Comparison of ENCODE assay signal across 29 cellular contexts in genomic region chr4:151559595-151559994, GRCh38.
"Had no signal": no experiment of that assay in that cellular context is flagged by ENCODE, and none has a peak within 500 bp of the region (broad histone marks: within the 10 kb centered on the region; RNA-seq: fewer than 3 reads in every experiment).

No MANE protein-coding gene starts in this region.

- H3K4me1 Mint-ChIP-seq: stimulated activated effector memory CD8-positive, alpha-beta T cell treated with anti-CD3 and anti-CD28 coated beads, Interleukin-12 subunit alpha, Interleukin-12 subunit beta, amount 100 ng/mL, for 72 hours; stimulated activated memory B cell treated with anti-CD40 and anti-IgM and Interleukin-4, amounts not matched to agents 10 μg/mL and 1 μg/mL and 100 μg/mL, for 72 hours; stimulated activated naive B cell treated with anti-CD40 and anti-IgM and Interleukin-4, amounts not matched to agents 10 μg/mL and 1 μg/mL and 100 μg/mL, for 72 hours had no signal

- H3K36me3 ChIP-seq: stomach, suprapubic skin, thoracic aorta, thyroid gland, tibial artery, tibial nerve, transverse colon, upper lobe of left lung, upper lobe of right lung, uterus, vagina had no signal

- H3K4me1 ChIP-seq: testis, tibial artery, upper lobe of left lung, upper lobe of right lung, uterus, vagina had no signal

- H3K36me3 Mint-ChIP-seq: stimulated activated effector memory CD8-positive, alpha-beta T cell treated with anti-CD3 and anti-CD28 coated beads, Interleukin-12 subunit alpha, Interleukin-12 subunit beta, amount 100 ng/mL, for 72 hours; stimulated activated memory B cell treated with anti-CD40 and anti-IgM and Interleukin-4, amounts not matched to agents 10 μg/mL and 1 μg/mL and 100 μg/mL, for 72 hours; stimulated activated naive B cell treated with anti-CD40 and anti-IgM and Interleukin-4, amounts not matched to agents 10 μg/mL and 1 μg/mL and 100 μg/mL, for 72 hours; type B pancreatic cell had no signal

- FAIRE-seq: urothelium cell line had no signal

- H3K27me3 ChIP-seq: stomach, suprapubic skin, testis, thyroid gland, tibial artery, tibial nerve, transverse colon, upper lobe of left lung, upper lobe of right lung, uterus, vagina had no signal

- H3K9me3 ChIP-seq: stomach, suprapubic skin, testis, thoracic aorta, thyroid gland, tibial artery, tibial nerve, transverse colon, upper lobe of left lung, upper lobe of right lung, uterus, vagina had no signal

- H3K27ac Mint-ChIP-seq: stimulated activated effector memory CD8-positive, alpha-beta T cell treated with anti-CD3 and anti-CD28 coated beads, Interleukin-12 subunit alpha, Interleukin-12 subunit beta, amount 100 ng/mL, for 72 hours; stimulated activated memory B cell treated with anti-CD40 and anti-IgM and Interleukin-4, amounts not matched to agents 10 μg/mL and 1 μg/mL and 100 μg/mL, for 72 hours; stimulated activated naive B cell treated with anti-CD40 and anti-IgM and Interleukin-4, amounts not matched to agents 10 μg/mL and 1 μg/mL and 100 μg/mL, for 72 hours; stimulated activated naive CD8-positive, alpha-beta T cell treated with anti-CD3 and anti-CD28 coated beads, Interleukin-15, amount 100 ng/mL, for 72 hours; stimulated activated naive CD8-positive, alpha-beta T cell treated with anti-CD3 and anti-CD28 coated beads, Interleukin-15, Interleukin-2, amounts not matched to agents 100 ng/mL and 50 ng/mL, for 24 hours; type B pancreatic cell had no signal

- H3K27me3 Mint-ChIP-seq: stimulated activated memory B cell treated with anti-CD40 and anti-IgM and Interleukin-4, amounts not matched to agents 10 μg/mL and 1 μg/mL and 100 μg/mL, for 72 hours; type B pancreatic cell had no signal

- DNase-seq: stimulated activated CD4-positive, alpha-beta T cell treated with anti-CD3 and anti-CD28 coated beads, Interleukin-2, amount 100 ng/mL, for 48 hours; stimulated activated CD4-positive, alpha-beta T cell treated with anti-CD3 and anti-CD28 coated beads, Interleukin-4, amount 100 ng/mL, for 1 hour; stimulated activated CD4-positive, alpha-beta T cell treated with anti-CD3 and anti-CD28 coated beads, Interleukin-4, amount 100 ng/mL, for 24 hours; stimulated activated CD4-positive, alpha-beta T cell treated with anti-CD3 and anti-CD28 coated beads, Interleukin-4, amount 100 ng/mL, for 4 hours; stimulated activated CD8-positive, alpha-beta memory T cell treated with anti-CD3 and anti-CD28 coated beads, Interleukin-4, amount 100 ng/mL, for 48 hours; stimulated activated naive B cell treated with anti-CD40 and anti-IgM and Interleukin-4, amounts not matched to agents 10 μg/mL and 1 μg/mL and 100 μg/mL, for 72 hours; stimulated activated naive CD4-positive, alpha-beta T cell; stimulated activated naive CD4-positive, alpha-beta T cell treated with Interleukin-2 at 50 U/mL for 16 hours; stimulated activated naive CD8-positive, alpha-beta T cell treated with anti-CD3 and anti-CD28 coated beads, Interleukin-15, amount 100 ng/mL, for 72 hours; stimulated activated naive CD8-positive, alpha-beta T cell treated with anti-CD3 and anti-CD28 coated beads, Interleukin-15, Interleukin-2, amounts not matched to agents 100 U/mL and 50 U/mL, for 24 hours; stomach; substantia nigra; testis; thyroid gland; tibial artery; transverse colon; trophoblast cell; upper lobe of left lung; upper lobe of right lung; uterus had no signal

- H3K27ac ChIP-seq: stomach, suprapubic skin, testis, thoracic aorta, thyroid gland, tibial artery, tibial nerve, transverse colon, upper lobe of left lung, upper lobe of right lung, uterus, vagina had no signal

- H3K9me3 Mint-ChIP-seq: stimulated activated effector memory CD8-positive, alpha-beta T cell treated with anti-CD3 and anti-CD28 coated beads, Interleukin-12 subunit alpha, Interleukin-12 subunit beta, amount 100 ng/mL, for 72 hours; stimulated activated memory B cell treated with anti-CD40 and anti-IgM and Interleukin-4, amounts not matched to agents 10 μg/mL and 1 μg/mL and 100 μg/mL, for 72 hours; stimulated activated naive B cell treated with anti-CD40 and anti-IgM and Interleukin-4, amounts not matched to agents 10 μg/mL and 1 μg/mL and 100 μg/mL, for 72 hours; stimulated activated naive CD8-positive, alpha-beta T cell treated with anti-CD3 and anti-CD28 coated beads, Interleukin-15, amount 100 ng/mL, for 72 hours; stimulated activated naive CD8-positive, alpha-beta T cell treated with anti-CD3 and anti-CD28 coated beads, Interleukin-15, Interleukin-2, amounts not matched to agents 100 ng/mL and 50 ng/mL, for 24 hours; type B pancreatic cell had no signal

- ATAC-seq: stimulated activated effector memory CD8-positive, alpha-beta T cell treated with anti-CD3 and anti-CD28 coated beads, Interleukin-12 subunit alpha, Interleukin-12 subunit beta, amount 100 ng/mL, for 72 hours; stimulated activated memory B cell treated with anti-CD40 and anti-IgM and Interleukin-4, amounts not matched to agents 10 μg/mL and 1 μg/mL and 100 μg/mL, for 72 hours; stimulated activated naive B cell treated with anti-CD40 and anti-IgM and Interleukin-4, amounts not matched to agents 10 μg/mL and 1 μg/mL and 100 μg/mL, for 72 hours; stimulated activated naive CD8-positive, alpha-beta T cell treated with anti-CD3 and anti-CD28 coated beads, Interleukin-15, amount 100 ng/mL, for 72 hours; stimulated activated naive CD8-positive, alpha-beta T cell treated with anti-CD3 and anti-CD28 coated beads, Interleukin-15, Interleukin-2, amounts not matched to agents 100 U/mL and 50 U/mL, for 24 hours; upper lobe of right lung had no signal

- H3K4me3 Mint-ChIP-seq: stimulated activated effector memory CD8-positive, alpha-beta T cell treated with anti-CD3 and anti-CD28 coated beads, Interleukin-12 subunit alpha, Interleukin-12 subunit beta, amount 100 ng/mL, for 72 hours; stimulated activated memory B cell treated with anti-CD40 and anti-IgM and Interleukin-4, amounts not matched to agents 10 μg/mL and 1 μg/mL and 100 μg/mL, for 72 hours; stimulated activated naive B cell treated with anti-CD40 and anti-IgM and Interleukin-4, amounts not matched to agents 10 μg/mL and 1 μg/mL and 100 μg/mL, for 72 hours; stimulated activated naive CD8-positive, alpha-beta T cell treated with anti-CD3 and anti-CD28 coated beads, Interleukin-15, amount 100 ng/mL, for 72 hours; stimulated activated naive CD8-positive, alpha-beta T cell treated with anti-CD3 and anti-CD28 coated beads, Interleukin-15, Interleukin-2, amounts not matched to agents 100 ng/mL and 50 ng/mL, for 24 hours; type B pancreatic cell had no signal

- H3K4me3 ChIP-seq: stomach, suprapubic skin, testis, thoracic aorta, thyroid gland, tibial artery, tibial nerve, transverse colon, upper lobe of left lung, upper lobe of right lung, uterus, vagina had no signal
